ENCODE assay signal across 8 cellular contexts in genomic region chr12:123232807-123233504, GRCh38. TPM values are rescaled to one million over a fixed set of nuclear protein-coding genes. Genes with fewer than 3 reads are reported as not detected.
DNase-seq lines count a peak whose midpoint lies in the region; ATAC-seq and TF ChIP-seq lines count a peak whose summit lies in the region.

TSS of gene MPHOSPH9 (minus strand) at chr12:123233141. CDS start at chr12:123230364, 2,777 bp downstream.
TSS of gene MTRFR (plus strand) at chr12:123233436. CDS start at chr12:123253675, 20,239 bp downstream.

- peak within 1 kb of the TSS; percentile 96 for H3K4me3 Mint-ChIP-seq in activated T-helper 2 cell treated with anti-CD3 and anti-CD28 coated beads, Interferon-gamma antibody, Interleukin-2, Interleukin-4, amounts not matched to agents 10 μg/mL and 5 μg/mL and 100 μg/mL, durations not matched to agents 14 hours and 24 hours and 36 hours (ENCODE audit: low read depth)
- peak within 1 kb of the TSS; percentile 98 for H3K4me3 Mint-ChIP-seq in natural killer cell

- peaks cover 51% of the 10 kb centered on the region for H3K36me3 Mint-ChIP-seq in activated T-helper 2 cell treated with anti-CD3 and anti-CD28 coated beads, Interferon-gamma antibody, Interleukin-2, Interleukin-4, amounts not matched to agents 10 μg/mL and 5 μg/mL and 100 μg/mL, durations not matched to agents 14 hours and 24 hours and 36 hours (ENCODE audit: low read depth)
- H3K36me3 Mint-ChIP-seq in natural killer cell, result no peaks in the 10 kb centered on the region

- TF ChIP-seq CTCF in RWPE2 (IDR thresholded peaks at IDR 0.05; ENCODE audit: poor library complexity, severe bottlenecking), result no peak
- no peak for TF ChIP-seq CTCF in natural killer cell (IDR thresholded peaks at IDR 0.05)

- peak within 1 kb of the TSS; percentile 91 for H3K27ac Mint-ChIP-seq in activated T-helper 2 cell treated with anti-CD3 and anti-CD28 coated beads, Interferon-gamma antibody, Interleukin-2, Interleukin-4, amounts not matched to agents 10 μg/mL and 5 μg/mL and 100 μg/mL, durations not matched to agents 14 hours and 24 hours and 36 hours
- H3K27ac Mint-ChIP-seq in natural killer cell, result peak within 1 kb of the TSS; percentile 99

- DNase-seq in EH (ENCODE audit: low read depth) (peak; percentile 100), H4 (ENCODE audit: low spot score) (peak; percentile 99), LoVo (ENCODE audit: low spot score) (peak; percentile 100), RWPE2 (ENCODE audit: low spot score) (peak; percentile 98), fibroblast of peridontal ligament (ENCODE audit: extremely low read depth) (peak; percentile 99), natural killer cell (peak; percentile 98)
- peak; percentile 99 for DNase-seq in activated T-helper 2 cell treated with anti-CD3 and anti-CD28 coated beads, Interferon-gamma antibody, Interleukin-2, Interleukin-4, amounts not matched to agents 10 μg/mL and 5 μg/mL and 100 μg/mL, durations not matched to agents 14 hours and 24 hours and 36 hours (ENCODE audit: low spot score)
- DNase-seq in stimulated activated naive CD4-positive, alpha-beta T cell treated with Interleukin-2 at 50 U/mL for 16 hours (lab: John Stamatoyannopoulos, UW), result peak; percentile 98

- H3K36me3 ChIP-seq in RWPE2 (ENCODE audit: low read depth), result peaks cover 30% of the 10 kb centered on the region

- no peaks in the 10 kb centered on the region for H3K9me3 Mint-ChIP-seq in activated T-helper 2 cell treated with anti-CD3 and anti-CD28 coated beads, Interferon-gamma antibody, Interleukin-2, Interleukin-4, amounts not matched to agents 10 μg/mL and 5 μg/mL and 100 μg/mL, durations not matched to agents 14 hours and 24 hours and 36 hours
- H3K9me3 Mint-ChIP-seq in natural killer cell, result no peaks in the 10 kb centered on the region

- no peaks in the 10 kb centered on the region for H3K9me3 ChIP-seq in RWPE2 (ENCODE audit: severe bottlenecking)

- peaks cover 21% of the 10 kb centered on the region for H3K4me1 ChIP-seq in RWPE2 (ENCODE audit: insufficient read depth, poor library complexity, severe bottlenecking)

- peak within 1 kb of the TSS; percentile 56 for H3K4me3 ChIP-seq in RWPE2 (ENCODE audit: severe bottlenecking)

- H3K27me3 ChIP-seq in RWPE2 (ENCODE audit: insufficient read depth, poor library complexity, severe bottlenecking), result no peaks in the 10 kb centered on the region

- intact Hi-C loops in activated T-helper 2 cell treated with anti-CD3 and anti-CD28 coated beads, Interferon-gamma antibody, Interleukin-2, Interleukin-4, amounts not matched to agents 10 μg/mL and 5 μg/mL and 100 μg/mL, durations not matched to agents 14 hours and 24 hours and 36 hours (cut with micrococcal nuclease), result loop anchor here (1.0 to 10.0 kb wide), 5 partner anchors 10 to 482 kb away; partner anchors contain the start of genes ATP6V0A2 and DDX55
- intact Hi-C loops in natural killer cell (cut with micrococcal nuclease), result loop anchor here (2.0 to 10.0 kb wide), 5 partner anchors 78 to 258 kb away; partner anchors contain the start of genes OGFOD2, PITPNM2 and SBNO1

- H3K27me3 Mint-ChIP-seq in activated T-helper 2 cell treated with anti-CD3 and anti-CD28 coated beads, Interferon-gamma antibody, Interleukin-2, Interleukin-4, amounts not matched to agents 10 μg/mL and 5 μg/mL and 100 μg/mL, durations not matched to agents 14 hours and 24 hours and 36 hours (ENCODE audit: low read depth), result no peaks in the 10 kb centered on the region
- no peaks in the 10 kb centered on the region for H3K27me3 Mint-ChIP-seq in natural killer cell (ENCODE audit: low read depth in 2 of 2)

- peak within 1 kb of the TSS; percentile 44 for H3K27ac ChIP-seq in RWPE2 (ENCODE audit: poor library complexity, severe bottlenecking)

- H3K4me1 Mint-ChIP-seq in activated T-helper 2 cell treated with anti-CD3 and anti-CD28 coated beads, Interferon-gamma antibody, Interleukin-2, Interleukin-4, amounts not matched to agents 10 μg/mL and 5 μg/mL and 100 μg/mL, durations not matched to agents 14 hours and 24 hours and 36 hours (ENCODE audit: low read depth), result peaks cover 50% of the 10 kb centered on the region
- peaks cover 60 to 64% of the 10 kb centered on the region in 2 donors for H3K4me1 Mint-ChIP-seq in natural killer cell

- peak; percentile 92 for ATAC-seq in RWPE2 (ENCODE audit: low read depth)
- peak; percentile 91 to 98 (median 92) for ATAC-seq in natural killer cell

RNA-seq across cellular contexts. Expression of gene MPHOSPH9, which starts in this region (rescaled TPM):
- 61.8 and 71.1 TPM in 2 replicates for total RNA-seq in H4 (2014; rRNA removed; shearing (Covaris generic))
- 97.0 and 99.7 TPM in 2 replicates for total RNA-seq in activated T-helper 2 cell treated with anti-CD3 and anti-CD28 coated beads, Interferon-gamma antibody, Interleukin-2, Interleukin-4, amounts not matched to agents 10 μg/mL and 5 μg/mL and 100 μg/mL, durations not matched to agents 14 hours and 24 hours and 36 hours
- 100 to 1,000 TPM in 2 of 3 donors, 10 to 100 TPM in 1; 97.6 to 114 (median 109) TPM for total RNA-seq in natural killer cell

RNA-seq across cellular contexts. Expression of gene MTRFR, which starts in this region (rescaled TPM):
- 15.3 and 23.8 TPM in 2 replicates for total RNA-seq in H4 (2014; rRNA removed; shearing (Covaris generic))
- 28.9 and 31.1 TPM in 2 replicates for total RNA-seq in activated T-helper 2 cell treated with anti-CD3 and anti-CD28 coated beads, Interferon-gamma antibody, Interleukin-2, Interleukin-4, amounts not matched to agents 10 μg/mL and 5 μg/mL and 100 μg/mL, durations not matched to agents 14 hours and 24 hours and 36 hours
- 10 to 100 TPM; 16.2 to 18.5 (median 17.0) TPM for total RNA-seq in natural killer cell

Comparison
In these comparisons a context has a peak if more than half of its experiments do, and no peak if none do; other contexts are left out.
1. Peak in every context shown above with its lines: DNase-seq, ATAC-seq, H3K4me3 ChIP-seq and H3K27ac ChIP-seq.